Comparison of ENCODE assay signal across 24 cellular contexts in the genomic region with DNA sequence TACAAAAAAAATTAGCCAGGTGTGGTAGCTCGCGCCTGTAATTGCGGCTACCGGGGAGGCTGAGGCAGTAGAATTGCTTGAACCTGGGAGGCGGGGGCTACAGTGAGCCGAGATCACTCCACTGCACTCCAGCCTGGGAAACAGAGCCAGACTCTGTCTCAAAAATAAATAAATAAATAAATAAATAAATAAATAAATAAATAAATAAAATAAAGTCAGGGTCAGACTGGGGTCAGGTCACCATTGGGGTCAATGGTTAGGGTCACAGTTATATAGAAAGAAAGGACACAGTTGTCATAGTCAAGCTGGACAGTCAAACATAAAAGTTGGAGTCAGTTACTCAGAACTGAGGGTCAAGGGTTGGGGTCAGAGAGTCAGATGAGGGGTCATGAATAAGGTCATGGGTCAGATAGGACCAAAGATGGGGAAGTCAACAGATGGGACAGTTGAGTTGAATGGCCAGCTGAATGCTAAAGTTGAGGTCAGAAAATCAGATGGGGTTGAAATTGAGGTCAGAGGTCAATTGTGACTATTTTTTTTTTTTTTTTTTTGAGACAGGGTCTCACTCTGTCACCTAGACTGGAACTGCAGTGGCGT. TPM values are rescaled to one million over a fixed set of nuclear protein-coding genes. Genes with fewer than 3 reads are reported as not detected.
DNase-seq lines count a peak whose midpoint lies in the region; ATAC-seq and TF ChIP-seq lines count a peak whose summit lies in the region.
"Had no signal": no experiment of that assay in that cellular context is flagged by ENCODE, and none has a peak within 500 bp of the region (broad histone marks: within the 10 kb centered on the region; RNA-seq: fewer than 3 reads in every experiment).

No MANE protein-coding gene starts in this region.

- TF ChIP-seq CTCF in SK-N-SH (IDR thresholded peaks at IDR 0.05) (no peak), endothelial cell (IDR thresholded peaks at IDR 0.05; ENCODE audit: unreplicated experiment) (no peak), A673 (conservative IDR thresholded peaks at IDR 0.05; ENCODE audit: low read depth, low read length) (no peak)

- peaks cover 1% of the 10 kb centered on the region for H3K27me3 Mint-ChIP-seq in endothelial cell (ENCODE audit: unreplicated experiment)
- H3K27me3 Mint-ChIP-seq in activated T-helper 1 cell treated with anti-CD3 and anti-CD28 coated beads, Interleukin-12 subunit alpha, Interleukin-12 subunit beta, Interleukin-2, Interleukin-4 antibody, amounts not matched to agents 30 ng/mL and 10 ng/mL and 1 ng/mL, durations not matched to agents 14 hours and 24 hours and 36 hours (ENCODE audit: insufficient read depth) = peaks cover 6% of the 10 kb centered on the region

- H3K27me3 ChIP-seq in SK-N-SH (ENCODE audit: insufficient read depth) (no peaks in the 10 kb centered on the region), A673 (replicated peaks; ENCODE audit: insufficient read depth, low read depth, low read length, poor library complexity) (no peaks in the 10 kb centered on the region)
- H3K27me3 ChIP-seq: SJSA1 had no signal

- no peaks in the 10 kb centered on the region for H4K20me1 ChIP-seq in SK-N-SH (ENCODE audit: insufficient read depth)

- H3K4me1 ChIP-seq in SK-N-SH (ENCODE audit: control insufficient read depth in 1 of 2, insufficient read depth in 2 of 2, low read depth in 1 of 2, low read length in 1 of 2) (no peaks in the 10 kb centered on the region), A673 (ENCODE audit: insufficient read depth, low read length, poor library complexity, severe bottlenecking) (no peaks in the 10 kb centered on the region)
- H3K4me1 ChIP-seq: SJSA1 had no signal

- no peaks in the 10 kb centered on the region for H3K36me3 ChIP-seq in SK-N-SH (replicated peaks in 1 of 2; ENCODE audit: control insufficient read depth in 1 of 2, insufficient read depth in 2 of 2, low read length in 1 of 2)
- H3K36me3 ChIP-seq in A673 (ENCODE audit: insufficient read depth, low read length, poor library complexity, severe bottlenecking) = no peaks in the 10 kb centered on the region
- H3K36me3 ChIP-seq: SJSA1 had no signal

- H3K9me3 ChIP-seq in SK-N-SH (no peaks in the 10 kb centered on the region), A673 (ENCODE audit: low read depth, low read length, poor library complexity, severe bottlenecking) (no peaks in the 10 kb centered on the region)
- H3K9me3 ChIP-seq: SJSA1 had no signal

- H3K27ac ChIP-seq in SK-N-SH (ENCODE audit: low read depth in 2 of 2, low read length in 1 of 2) (no peak overlapping the region), A673 (ENCODE audit: low read depth, low read length, poor library complexity, severe bottlenecking) (no peak overlapping the region)
- H3K27ac ChIP-seq: HL-60, SJSA1 had no signal

- no peaks in the 10 kb centered on the region for H3K4me1 Mint-ChIP-seq in endothelial cell (ENCODE audit: unreplicated experiment)
- no peaks in the 10 kb centered on the region for H3K4me1 Mint-ChIP-seq in activated T-helper 1 cell treated with anti-CD3 and anti-CD28 coated beads, Interleukin-12 subunit alpha, Interleukin-12 subunit beta, Interleukin-2, Interleukin-4 antibody, amounts not matched to agents 30 ng/mL and 10 ng/mL and 1 ng/mL, durations not matched to agents 14 hours and 24 hours and 36 hours (ENCODE audit: low read depth)

- TF ChIP-seq RAD21 in SK-N-SH (IDR thresholded peaks at IDR 0.05; ENCODE audit: low read length) = no peak

- H2AFZ ChIP-seq in SK-N-SH (ENCODE audit: low read depth) = no peak overlapping the region

- DNase-seq in SK-N-SH (peak; percentile 36), HEK293T (ENCODE audit: extremely low spot score) (no peak), endothelial cell (ENCODE audit: low spot score) (no peak), H4 (ENCODE audit: low spot score) (no peak), A673 (ENCODE audit: low spot score) (no peak)
- no peak for DNase-seq in activated T-helper 1 cell treated with anti-CD3 and anti-CD28 coated beads, Interleukin-12 subunit alpha, Interleukin-12 subunit beta, Interleukin-2, Interleukin-4 antibody, amounts not matched to agents 30 ng/mL and 10 ng/mL and 1 ng/mL, durations not matched to agents 14 hours and 24 hours and 36 hours (ENCODE audit: low spot score)
- DNase-seq: 8988T, DMS79, HFFc6, KG1, NCI-H1092 treated with DMSO at 0.1 percent for 48 hours, NCI-H146, NCI-H2029, NCI-H2227 treated with DMSO at 0.1 percent for 48 hours, NCI-H510A, NCI-H774, OCI-M1 had no signal

- H3K9me3 Mint-ChIP-seq in endothelial cell (ENCODE audit: unreplicated experiment) = no peaks in the 10 kb centered on the region
- H3K9me3 Mint-ChIP-seq in activated T-helper 1 cell treated with anti-CD3 and anti-CD28 coated beads, Interleukin-12 subunit alpha, Interleukin-12 subunit beta, Interleukin-2, Interleukin-4 antibody, amounts not matched to agents 30 ng/mL and 10 ng/mL and 1 ng/mL, durations not matched to agents 14 hours and 24 hours and 36 hours = no peaks in the 10 kb centered on the region
- H3K9me3 Mint-ChIP-seq: CD14-positive monocyte; HFFc6; T-helper 1 cell treated with Interleukin-12 subunit alpha and Interleukin-12 subunit beta and Interleukin-4 antibody, amounts not matched to agents 30 μg/mL and 1 μg/mL, for 36 hours had no signal

- CTCF ChIA-PET in SK-N-SH (lab: Yijun Ruan, JAX) (interaction anchor here (0.8 to 1.5 kb wide), 5 partner anchors 17 to 107 kb away, joined by 3 to 5 read pairs (median 4); a partner anchor contains a TSS), HEK293T (lab: Yijun Ruan, JAX) (no interaction called here), A673 (lab: Charles Lee) (no interaction called here)

- intact Hi-C loops in activated T-helper 1 cell treated with anti-CD3 and anti-CD28 coated beads, Interleukin-12 subunit alpha, Interleukin-12 subunit beta, Interleukin-2, Interleukin-4 antibody, amounts not matched to agents 30 ng/mL and 10 ng/mL and 1 ng/mL, durations not matched to agents 14 hours and 24 hours and 36 hours (cut with micrococcal nuclease) = no loop called here
- intact Hi-C loops in A673 (cut with micrococcal nuclease; ENCODE audit: unreplicated experiment) = no loop called here

- no peaks in the 10 kb centered on the region for H3K79me2 ChIP-seq in SK-N-SH (ENCODE audit: insufficient read depth)

- no TSS peak for BruUV-seq in A673 (replicated peaks; lab: Mats Ljungman, UMichigan)

- H3K36me3 Mint-ChIP-seq in endothelial cell (ENCODE audit: low read depth, unreplicated experiment) = no peaks in the 10 kb centered on the region
- H3K36me3 Mint-ChIP-seq in activated T-helper 1 cell treated with anti-CD3 and anti-CD28 coated beads, Interleukin-12 subunit alpha, Interleukin-12 subunit beta, Interleukin-2, Interleukin-4 antibody, amounts not matched to agents 30 ng/mL and 10 ng/mL and 1 ng/mL, durations not matched to agents 14 hours and 24 hours and 36 hours (ENCODE audit: low read depth) = no peaks in the 10 kb centered on the region
- H3K36me3 Mint-ChIP-seq: CD14-positive monocyte had no signal

- no peak overlapping the region for H3K4me2 ChIP-seq in SK-N-SH

- 94% methylated on average over 7 of the region's 7 CpGs for WGBS in SK-N-SH (ENCODE audit: low lambda C conversion rate)

- POLR2A ChIA-PET in SK-N-SH (lab: Yijun Ruan, JAX) = interaction anchor here (0.6 kb wide), 2 partner anchors 13 to 80 kb away, joined by 3 read pairs; no protein-coding TSS in a partner anchor
- POLR2A ChIA-PET in HEK293T (lab: Yijun Ruan, JAX) = no interaction called here
- POLR2A ChIA-PET in A673 (lab: Charles Lee; ENCODE audit: low non-redundant PET) = no interaction called here

- H3F3A ChIP-seq in SK-N-SH (replicated peaks; ENCODE audit: insufficient read depth) = no peaks in the 10 kb centered on the region

- no peaks in the 10 kb centered on the region for H3K9me2 ChIP-seq in SK-N-SH

- ATAC-seq in SK-N-SH treated with all-trans-retinoic acid at 6 μM for 48 hours = no peak
- ATAC-seq: Right ventricle myocardium inferior had no signal

- no peak overlapping the region for H3K9ac ChIP-seq in SK-N-SH

- H3K4me3 ChIP-seq in SK-N-SH (ENCODE audit: low read depth in 2 of 2, low read length in 1 of 2) = no peak overlapping the region
- no peak overlapping the region for H3K4me3 ChIP-seq in A673 (ENCODE audit: low read depth, low read length, poor library complexity, severe bottlenecking)
- H3K4me3 ChIP-seq: SJSA1 had no signal

- H3K4me3 Mint-ChIP-seq in endothelial cell (ENCODE audit: unreplicated experiment) = peak overlapping the region; percentile 21
- no peak overlapping the region for H3K4me3 Mint-ChIP-seq in activated T-helper 1 cell treated with anti-CD3 and anti-CD28 coated beads, Interleukin-12 subunit alpha, Interleukin-12 subunit beta, Interleukin-2, Interleukin-4 antibody, amounts not matched to agents 30 ng/mL and 10 ng/mL and 1 ng/mL, durations not matched to agents 14 hours and 24 hours and 36 hours
- H3K4me3 Mint-ChIP-seq: HFFc6; T-helper 1 cell treated with Interleukin-12 subunit alpha and Interleukin-12 subunit beta and Interleukin-4 antibody, amounts not matched to agents 30 μg/mL and 1 μg/mL, for 36 hours had no signal

- H3K27ac Mint-ChIP-seq in endothelial cell (ENCODE audit: unreplicated experiment) = peak overlapping the region; percentile 21
- no peak overlapping the region for H3K27ac Mint-ChIP-seq in activated T-helper 1 cell treated with anti-CD3 and anti-CD28 coated beads, Interleukin-12 subunit alpha, Interleukin-12 subunit beta, Interleukin-2, Interleukin-4 antibody, amounts not matched to agents 30 ng/mL and 10 ng/mL and 1 ng/mL, durations not matched to agents 14 hours and 24 hours and 36 hours
- H3K27ac Mint-ChIP-seq: HFFc6; T-helper 1 cell treated with Interleukin-12 subunit alpha and Interleukin-12 subunit beta and Interleukin-4 antibody, amounts not matched to agents 30 μg/mL and 1 μg/mL, for 36 hours had no signal

- no peak for TF ChIP-seq EP300 in SK-N-SH (IDR thresholded peaks at IDR 0.05; ENCODE audit: borderline replicate concordance in 1 of 2, low read depth in 1 of 2, low read length in 1 of 2)

RNA-seq across cellular contexts. Expression of a gene that starts 16.7 kb away (rescaled TPM):
- polyA plus RNA-seq in SK-N-SH (2012; rRNA removed) = 15.4 and 16.8 TPM in 2 replicates
- polyA plus RNA-seq in SK-N-SH (2012; cell fraction: cytosol; rRNA removed) = 5.3 and 7.9 TPM in 2 replicates
- polyA plus RNA-seq in SK-N-SH (2012; cell fraction: nucleus; rRNA removed) = 79.3 and 81.6 TPM in 2 replicates
- 18.4 TPM for total RNA-seq in endothelial cell (ENCODE audit: unreplicated experiment)
- 3.0 and 5.4 TPM in 2 replicates for total RNA-seq in H4 (2014; rRNA removed; shearing (Covaris generic))
- 7.3 and 7.9 TPM in 2 replicates for total RNA-seq in activated T-helper 1 cell treated with anti-CD3 and anti-CD28 coated beads, Interleukin-12 subunit alpha, Interleukin-12 subunit beta, Interleukin-2, Interleukin-4 antibody, amounts not matched to agents 30 ng/mL and 10 ng/mL and 1 ng/mL, durations not matched to agents 14 hours and 24 hours and 36 hours
- 5.3 and 6.0 TPM in 2 replicates for total RNA-seq in A673 (2021)

RNA-seq across cellular contexts. Expression of a gene that starts 18.3 kb away (rescaled TPM):
- 13.3 and 13.5 TPM in 2 replicates for polyA plus RNA-seq in SK-N-SH (2012; rRNA removed)
- 2.1 and 2.9 TPM in 2 replicates for polyA plus RNA-seq in SK-N-SH (2012; cell fraction: cytosol; rRNA removed)
- 140 and 202 TPM in 2 replicates for polyA plus RNA-seq in SK-N-SH (2012; cell fraction: nucleus; rRNA removed)
- total RNA-seq in endothelial cell (ENCODE audit: unreplicated experiment) (0.69 TPM), A673 (2021) (0.28 TPM in 1 of 2 replicates, not detected in the other)
- 0.14 TPM in 1 of 2 replicates, not detected in the other for total RNA-seq in H4 (2014; rRNA removed; shearing (Covaris generic))
- not detected in 2 replicates for total RNA-seq in activated T-helper 1 cell treated with anti-CD3 and anti-CD28 coated beads, Interleukin-12 subunit alpha, Interleukin-12 subunit beta, Interleukin-2, Interleukin-4 antibody, amounts not matched to agents 30 ng/mL and 10 ng/mL and 1 ng/mL, durations not matched to agents 14 hours and 24 hours and 36 hours
- total RNA-seq: SJSA1 had no signal
- polyA plus RNA-seq: CD14-positive monocyte had no signal

RNA-seq across cellular contexts. Expression of a gene that starts 26.3 kb away (rescaled TPM):
- polyA plus RNA-seq in SK-N-SH (2012; rRNA removed) = 2.8 and 3.0 TPM in 2 replicates
- polyA plus RNA-seq in SK-N-SH (2012; cell fraction: cytosol; rRNA removed) = 1.5 and 2.2 TPM in 2 replicates
- 5.3 and 6.2 TPM in 2 replicates for polyA plus RNA-seq in SK-N-SH (2012; cell fraction: nucleus; rRNA removed)
- total RNA-seq in endothelial cell (ENCODE audit: unreplicated experiment) (3.3 TPM), A673 (2021) (2.5 and 3.3 TPM in 2 replicates)
- total RNA-seq in H4 (2014; rRNA removed; shearing (Covaris generic)) = 0.45 and 1.0 TPM in 2 replicates
- 3.2 and 3.9 TPM in 2 replicates for total RNA-seq in activated T-helper 1 cell treated with anti-CD3 and anti-CD28 coated beads, Interleukin-12 subunit alpha, Interleukin-12 subunit beta, Interleukin-2, Interleukin-4 antibody, amounts not matched to agents 30 ng/mL and 10 ng/mL and 1 ng/mL, durations not matched to agents 14 hours and 24 hours and 36 hours

RNA-seq across cellular contexts. Expression of a gene that starts 34.1 kb away (rescaled TPM):
- polyA plus RNA-seq in SK-N-SH (2012; rRNA removed) = 3.2 and 4.2 TPM in 2 replicates
- 2.1 and 2.3 TPM in 2 replicates for polyA plus RNA-seq in SK-N-SH (2012; cell fraction: cytosol; rRNA removed)
- polyA plus RNA-seq in SK-N-SH (2012; cell fraction: nucleus; rRNA removed) = 6.9 and 7.8 TPM in 2 replicates
- 0.64 TPM for total RNA-seq in endothelial cell (ENCODE audit: unreplicated experiment)
- total RNA-seq in H4 (2014; rRNA removed; shearing (Covaris generic)) = 0.99 and 1.7 TPM in 2 replicates
- total RNA-seq in activated T-helper 1 cell treated with anti-CD3 and anti-CD28 coated beads, Interleukin-12 subunit alpha, Interleukin-12 subunit beta, Interleukin-2, Interleukin-4 antibody, amounts not matched to agents 30 ng/mL and 10 ng/mL and 1 ng/mL, durations not matched to agents 14 hours and 24 hours and 36 hours = not detected in 2 replicates
- total RNA-seq in A673 (2021) = 0.39 and 1.4 TPM in 2 replicates
- total RNA-seq: HT-29 had no signal

RNA-seq across cellular contexts. Expression of a gene that starts 34.6 kb away (rescaled TPM):
- polyA plus RNA-seq in SK-N-SH (2012; rRNA removed) = 198 and 502 TPM in 2 replicates
- 245 and 294 TPM in 2 replicates for polyA plus RNA-seq in SK-N-SH (2012; cell fraction: cytosol; rRNA removed)
- 658 and 734 TPM in 2 replicates for polyA plus RNA-seq in SK-N-SH (2012; cell fraction: nucleus; rRNA removed)
- total RNA-seq in endothelial cell (ENCODE audit: unreplicated experiment) = 466 TPM
- 40.7 and 54.9 TPM in 2 replicates for total RNA-seq in H4 (2014; rRNA removed; shearing (Covaris generic))
- 322 and 334 TPM in 2 replicates for total RNA-seq in activated T-helper 1 cell treated with anti-CD3 and anti-CD28 coated beads, Interleukin-12 subunit alpha, Interleukin-12 subunit beta, Interleukin-2, Interleukin-4 antibody, amounts not matched to agents 30 ng/mL and 10 ng/mL and 1 ng/mL, durations not matched to agents 14 hours and 24 hours and 36 hours
- total RNA-seq in A673 (2021) = 456 and 468 TPM in 2 replicates
